In genomic region chr17:75847595-75848522, GRCh38 we compare ENCODE assay signal across 10 cellular contexts. TPM values are rescaled to one million over a fixed set of nuclear protein-coding genes. Genes with fewer than 3 reads are reported as not detected.
DNase-seq lines count a peak whose midpoint lies in the region; ATAC-seq, FAIRE-seq and TF ChIP-seq lines count a peak whose summit lies in the region.
"Had no signal": no experiment of that assay in that cellular context is flagged by ENCODE, and none has a peak within 500 bp of the region (broad histone marks: within the 10 kb centered on the region; RNA-seq: fewer than 3 reads in every experiment).

No MANE protein-coding gene starts in this region.

- H3K4me3 ChIP-seq in dorsolateral prefrontal cortex: peak overlapping the region in 1 of 59 donors; percentile 6
- no peak overlapping the region for H3K4me3 ChIP-seq in pancreas

- H3K27ac ChIP-seq in CD4-positive, alpha-beta T cell (ENCODE audit: low read depth, low read length): no peak overlapping the region
- no peak overlapping the region for H3K27ac ChIP-seq in H9 (ENCODE audit: insufficient read length, low read depth, low read length)
- H3K27ac ChIP-seq in dorsolateral prefrontal cortex: peak overlapping the region in 53 of 59 donors; percentile 0 to 100 (median 71)
- H3K27ac ChIP-seq in pancreas: peak overlapping the region; percentile 89 to 95 (median 92)

- no peak overlapping the region for H3K9ac ChIP-seq in H9 (ENCODE audit: extremely low read depth, insufficient read length, low read length)

- no peak for FAIRE-seq in pancreas (lab: Jason Lieb, UNC)

- peaks cover 76% of the 10 kb centered on the region for H3K36me3 Mint-ChIP-seq in CD4-positive, alpha-beta T cell (ENCODE audit: low read depth)
- H3K36me3 Mint-ChIP-seq in H9 (ENCODE audit: insufficient read depth in 1 of 3, low read depth in 3 of 3): peaks cover 24 to 58% (median 56%) of the 10 kb centered on the region in 3 experiments

- H4K20me1 ChIP-seq in H9 (ENCODE audit: control insufficient read depth, insufficient read depth, insufficient read length): peaks cover 2% of the 10 kb centered on the region

- no peaks in the 10 kb centered on the region for H3K9me3 Mint-ChIP-seq in CD4-positive, alpha-beta T cell
- H3K9me3 Mint-ChIP-seq in H9: no peaks in the 10 kb centered on the region
- H3K9me3 Mint-ChIP-seq: CD8-positive, alpha-beta T cell had no signal

- H3K14ac ChIP-seq in H9 (ENCODE audit: insufficient read depth, low read length): no peak overlapping the region

- H4K91ac ChIP-seq in H9 (ENCODE audit: insufficient read length, low read depth, low read length): no peak overlapping the region

- no peak overlapping the region for H2AK5ac ChIP-seq in H9 (ENCODE audit: insufficient read length, low read length)

- no peaks in the 10 kb centered on the region for H3K79me2 ChIP-seq in H9 (ENCODE audit: insufficient read depth, low read length)

- H3K23ac ChIP-seq in H9 (ENCODE audit: insufficient read length, low read depth, low read length): no peak overlapping the region

- DNase-seq in CD4-positive, alpha-beta T cell: no peak
- no peak for DNase-seq in H9
- DNase-seq in dorsolateral prefrontal cortex: no peak
- peak in 3 of 6 donors; percentile 49 to 64 (median 56) for DNase-seq in pancreas
- DNase-seq in anterior cingulate cortex (lab: John Stamatoyannopoulos, UW): no peak
- DNase-seq in ureter (ENCODE audit: low spot score): no peak
- DNase-seq: HCEC 1CT had no signal

- no peak overlapping the region for H3K4me2 ChIP-seq in H9 (ENCODE audit: insufficient read depth, insufficient read length, low read length)

- no peak overlapping the region for H3K4ac ChIP-seq in H9 (ENCODE audit: low read depth, low read length)

- no peaks in the 10 kb centered on the region for H3K27me3 ChIP-seq in CD4-positive, alpha-beta T cell (ENCODE audit: control insufficient read depth, insufficient read depth, low read length)
- H3K27me3 ChIP-seq in H9 (ENCODE audit: insufficient read depth, low read length) (no peaks in the 10 kb centered on the region), dorsolateral prefrontal cortex (no peaks in the 10 kb centered on the region), pancreas (no peaks in the 10 kb centered on the region)

- no peaks in the 10 kb centered on the region for H3K79me1 ChIP-seq in H9 (ENCODE audit: insufficient read depth, low read depth, low read length, poor library complexity, severe bottlenecking)

- no peak overlapping the region for H2BK20ac ChIP-seq in H9 (ENCODE audit: low read depth, low read length, poor library complexity, severe bottlenecking)

- no CpG with 5 or more reads among the region's 25 CpGs for WGBS in H9 (ENCODE audit: extremely low coverage, insufficient read length, low lambda C conversion rate)
- WGBS in pancreas, 2 donors: 61 to 62% methylated on average over 23 to 25 of the region's 25 CpGs

- intact Hi-C loops in CD4-positive, alpha-beta T cell (cut with DNase I, micrococcal nuclease): loop anchor here in 1 of 2 experiments (1.0 to 5.0 kb wide), 2 partner anchors 71 to 95 kb away; a partner anchor contains a TSS
- intact Hi-C loops in dorsolateral prefrontal cortex (cut with DNase I): loop anchor here in 1 of 2 donors (5.0 kb wide), 2 partner anchors 49 to 86 kb away; partner anchors contain the start of gene TRIM65
- intact Hi-C loops in pancreas (cut with DNase I): no loop called here

- no peaks in the 10 kb centered on the region for H3K27me3 Mint-ChIP-seq in CD4-positive, alpha-beta T cell
- H3K27me3 Mint-ChIP-seq in H9 (ENCODE audit: low read depth): no peaks in the 10 kb centered on the region

- no peaks in the 10 kb centered on the region for H3K9me3 ChIP-seq in CD4-positive, alpha-beta T cell (ENCODE audit: control insufficient read depth, low read length)
- H3K9me3 ChIP-seq in H9 (ENCODE audit: control insufficient read depth, low read depth, low read length): no peaks in the 10 kb centered on the region
- no peaks in the 10 kb centered on the region for H3K9me3 ChIP-seq in pancreas

- no peak overlapping the region for H2AFZ ChIP-seq in H9 (ENCODE audit: low read length)

- H3K56ac ChIP-seq in H9 (ENCODE audit: insufficient read length, low read depth, low read length): no peak overlapping the region

- H3T11ph ChIP-seq in H9 (ENCODE audit: low read length): no peak overlapping the region

- no peaks in the 10 kb centered on the region for H3K23me2 ChIP-seq in H9 (ENCODE audit: insufficient read length, low read depth, low read length, poor library complexity, severe bottlenecking)

- H3K4me1 ChIP-seq in H9 (ENCODE audit: insufficient read depth, low read length) (no peaks in the 10 kb centered on the region), pancreas (peaks cover 45 to 52% (median 51%) of the 10 kb centered on the region in 3 donors)

- H3K27ac Mint-ChIP-seq in CD4-positive, alpha-beta T cell: peak overlapping the region; percentile 79
- H3K27ac Mint-ChIP-seq in H9: peak overlapping the region in 2 of 3 experiments; percentile 71 to 93; a peak in 2 of 7 replicates
- H3K27ac Mint-ChIP-seq: CD8-positive, alpha-beta T cell had no signal

- POLR2A ChIA-PET in CD4-positive, alpha-beta T cell (lab: Charles Lee): interaction anchor here (0.6 to 4.5 kb wide), 9 partner anchors 6 to 94 kb away, joined by 3 to 125 read pairs (median 3); partner anchors contain the start of gene WBP2

- no peak overlapping the region for H4K5ac ChIP-seq in H9 (ENCODE audit: insufficient read length, low read depth, low read length)

- H3K36me3 ChIP-seq in pancreas: peaks cover 0 to 50% (median 19%) of the 10 kb centered on the region in 3 donors

- no peak overlapping the region for H2BK120ac ChIP-seq in H9 (ENCODE audit: low read depth, low read length, poor library complexity, severe bottlenecking)

- no peak for TF ChIP-seq CTCF in CD4-positive, alpha-beta T cell (IDR thresholded peaks at IDR 0.05)
- TF ChIP-seq CTCF in H9 (conservative IDR thresholded peaks at IDR 0.05): no peak
- TF ChIP-seq CTCF in dorsolateral prefrontal cortex (IDR thresholded peaks at IDR 0.05 in 54 of 56, conservative IDR thresholded peaks at IDR 0.05 in 2 of 56; ENCODE audit: low read depth in 1 of 56, partially characterized antibody in 56 of 56): no peak
- no peak for TF ChIP-seq CTCF in pancreas (IDR thresholded peaks at IDR 0.05)

- no peak for ATAC-seq in CD4-positive, alpha-beta T cell (ENCODE audit: poor library complexity)
- ATAC-seq in pancreas (no peak), esophagus mucosa (no peak), HG03565 (IDR thresholded peaks at IDR 0.05; ENCODE audit: unreplicated experiment) (no peak)

- peaks cover 26% of the 10 kb centered on the region for H3K4me1 Mint-ChIP-seq in CD4-positive, alpha-beta T cell (ENCODE audit: low read depth)
- H3K4me1 Mint-ChIP-seq in H9: peaks cover 5 to 20% of the 10 kb centered on the region in 2 experiments; a peak in 3 of 4 replicates

- CTCF ChIA-PET in CD4-positive, alpha-beta T cell (lab: Charles Lee): interaction anchor here (0.9 to 3.7 kb wide), 8 partner anchors 10 to 94 kb away, joined by 3 to 18 read pairs (median 4); no protein-coding TSS in a partner anchor

- no peak overlapping the region for H2BK12ac ChIP-seq in H9 (ENCODE audit: insufficient read length, low read depth, low read length)

- H3K4me3 Mint-ChIP-seq in CD4-positive, alpha-beta T cell: peak overlapping the region; percentile 75
- no peak overlapping the region for H3K4me3 Mint-ChIP-seq in H9
- H3K4me3 Mint-ChIP-seq: CD8-positive, alpha-beta T cell had no signal

- H2BK5ac ChIP-seq in H9 (ENCODE audit: insufficient read length, low read length): no peak overlapping the region

- H3K18ac ChIP-seq in H9 (ENCODE audit: insufficient read length, low read depth, low read length): no peak overlapping the region

- no peak overlapping the region for H2BK15ac ChIP-seq in H9 (ENCODE audit: low read depth, low read length)

- no peak overlapping the region for H4K8ac ChIP-seq in H9 (replicated peaks; ENCODE audit: insufficient read length, low read depth, low read length)

RNA-seq across cellular contexts. Expression of gene UNC13D, which starts 3.7 kb away (rescaled TPM):
- 100 to 1,000 TPM; 110 to 112 TPM for total RNA-seq in CD4-positive, alpha-beta T cell
- 6.3 and 6.8 TPM in 2 replicates for total RNA-seq in H9 (2021)
- 10 to 100 TPM in 85 of 120 experiments, 1 to 10 TPM in 35; 3.9 to 40.2 (median 13.0) TPM for total RNA-seq in dorsolateral prefrontal cortex
- 10 to 100 TPM in 3 of 6 donors, 1 to 10 TPM in 3; 4.7 to 23.6 (median 10.0) TPM for total RNA-seq in pancreas
- 10 to 100 TPM; 17.9 to 29.0 TPM for polyA plus RNA-seq in pancreas
- 26.0 TPM for total RNA-seq in esophagus mucosa
- 75.3 TPM for total RNA-seq in ureter

RNA-seq across cellular contexts. Expression of gene WBP2, which starts 7.3 kb away (rescaled TPM):
- total RNA-seq in CD4-positive, alpha-beta T cell: 100 to 1,000 TPM in 1 of 2 experiments, 10 to 100 TPM in 1; 98.5 to 114 TPM
- total RNA-seq in H9 (2021): 59.2 and 63.2 TPM in 2 replicates
- total RNA-seq in dorsolateral prefrontal cortex: 100 to 1,000 TPM; 311 to 523 (median 421) TPM
- 10 to 100 TPM; 56.0 to 83.5 (median 62.9) TPM for total RNA-seq in pancreas
- 100 to 1,000 TPM in 1 of 2 donors, 10 to 100 TPM in 1; 95.0 to 106 TPM for polyA plus RNA-seq in pancreas
- total RNA-seq in esophagus mucosa: 57.5 TPM
- total RNA-seq in ureter: 104 TPM

RNA-seq across cellular contexts. Expression of gene TRIM47, which starts 30.5 kb away (rescaled TPM):
- total RNA-seq in CD4-positive, alpha-beta T cell: 1 to 10 TPM; 2.3 to 2.8 TPM
- total RNA-seq in H9 (2021) (5.5 and 6.9 TPM in 2 replicates), dorsolateral prefrontal cortex (100 to 1,000 TPM in 3 of 120 experiments, 10 to 100 TPM in 117; 19.7 to 109 (median 43.9) TPM), pancreas (10 to 100 TPM in 4 of 6 donors, 1 to 10 TPM in 2; 4.2 to 58.2 (median 17.6) TPM), esophagus mucosa (23.4 TPM), ureter (44.9 TPM)
- 10 to 100 TPM; 34.1 to 35.9 TPM for polyA plus RNA-seq in pancreas

RNA-seq across cellular contexts. Expression of gene TRIM65, which starts 48.9 kb away (rescaled TPM):
- total RNA-seq in CD4-positive, alpha-beta T cell: 10 to 100 TPM in 1 of 2 experiments, 1 to 10 TPM in 1; 9.9 to 11.7 TPM
- total RNA-seq in H9 (2021): 34.1 and 39.6 TPM in 2 replicates
- 10 to 100 TPM; 11.9 to 37.4 (median 20.2) TPM for total RNA-seq in dorsolateral prefrontal cortex
- total RNA-seq in pancreas: 10 to 100 TPM in 3 of 6 donors, 1 to 10 TPM in 3; 8.2 to 13.1 (median 10.3) TPM
- polyA plus RNA-seq in pancreas: 10 to 100 TPM in 1 of 2 donors, 1 to 10 TPM in 1; 9.8 to 12.5 TPM
- total RNA-seq in esophagus mucosa: 10.6 TPM
- total RNA-seq in ureter: 16.2 TPM

RNA-seq across cellular contexts. Expression of gene MRPL38, which starts 56.8 kb away (rescaled TPM):
- total RNA-seq in CD4-positive, alpha-beta T cell: 100 to 1,000 TPM; 146 to 147 TPM
- 108 and 118 TPM in 2 replicates for total RNA-seq in H9 (2021)
- total RNA-seq in dorsolateral prefrontal cortex: 100 to 1,000 TPM in 56 of 120 experiments, 10 to 100 TPM in 64; 65.1 to 138 (median 98.8) TPM
- total RNA-seq in pancreas: 10 to 100 TPM; 40.6 to 59.9 (median 45.9) TPM
- 10 to 100 TPM; 95.3 to 95.8 TPM for polyA plus RNA-seq in pancreas
- 81.8 TPM for total RNA-seq in esophagus mucosa
- total RNA-seq in ureter: 101 TPM

Comparison
In these comparisons a context has a peak if more than half of its experiments do, and no peak if none do; other contexts are left out.
1. H3K27ac ChIP-seq: peak in dorsolateral prefrontal cortex (53 of 59) and pancreas (4 of 4); none in CD4-positive, alpha-beta T cell (single experiment) and H9 (single experiment).